ENCODE assay signal across 14 cellular contexts in genomic region chr7:119472398-119473038, GRCh38.
A peak's percentile ranks its signal among the peaks of the same experiment; 100 is the strongest.
DNase-seq lines count a peak whose midpoint lies in the region; FAIRE-seq and TF ChIP-seq lines count a peak whose summit lies in the region.
"Had no signal": no experiment of that assay in that cellular context is flagged by ENCODE, and none has a peak within 500 bp of the region (broad histone marks: within the 10 kb centered on the region; RNA-seq: fewer than 3 reads in every experiment).

No MANE protein-coding gene starts in this region.

- H3K4ac ChIP-seq in H1 (replicated peaks; ENCODE audit: insufficient read length, low read depth, low read length), result no peak overlapping the region

- no peak overlapping the region for H2BK15ac ChIP-seq in H1 (ENCODE audit: low read length)

- H3K27me3 ChIP-seq in H1 (replicated peaks in 1 of 4; ENCODE audit: control insufficient read depth in 3 of 4, extremely low read depth in 1 of 4, insufficient read depth in 3 of 4, low read length in 3 of 4) (no peaks in the 10 kb centered on the region), thyroid gland (no peaks in the 10 kb centered on the region)
- H3K27me3 ChIP-seq: neutrophil had no signal

- peak overlapping the region; percentile 89 for H2AFZ ChIP-seq in H1 (ENCODE audit: low read length)

- no peak overlapping the region for H2BK20ac ChIP-seq in H1 (ENCODE audit: low read length)

- TF ChIP-seq CTCF in H1 (IDR thresholded peaks at IDR 0.05; ENCODE audit: control extremely low read depth in 1 of 3, insufficient read depth in 1 of 3, low read depth in 1 of 3, low read length in 3 of 3) (no peak), thyroid gland (IDR thresholded peaks at IDR 0.05) (no peak)

- POLR2A ChIA-PET in H1 (lab: Charles Lee; ENCODE audit: partially characterized antibody), result no interaction called here

- no peaks in the 10 kb centered on the region for H3K36me3 ChIP-seq in H1 (ENCODE audit: control insufficient read depth in 2 of 4, insufficient read depth in 4 of 4, low read length in 3 of 4)
- H3K36me3 ChIP-seq in thyroid gland, result no peaks in the 10 kb centered on the region
- H3K36me3 ChIP-seq: neutrophil had no signal

- H2BK120ac ChIP-seq in H1 (replicated peaks; ENCODE audit: low read depth, low read length), result no peak overlapping the region

- no peak overlapping the region for H2BK5ac ChIP-seq in H1 (ENCODE audit: low read depth, low read length)

- no peak overlapping the region for H3K14ac ChIP-seq in H1 (ENCODE audit: insufficient read length)

- no peak overlapping the region for H4K91ac ChIP-seq in H1 (replicated peaks; ENCODE audit: insufficient read length, low read length)

- intact Hi-C loops in thyroid gland (cut with DNase I), result no loop called here

- H3K23me2 ChIP-seq in H1 (ENCODE audit: low read depth, low read length), result no peaks in the 10 kb centered on the region

- DNase-seq in NCI-H1092 (lab: John Stamatoyannopoulos, UW) (peak; percentile 25), NCI-H2196 treated with DMSO at 0.1 percent for 48 hours (lab: John Stamatoyannopoulos, UW; ENCODE audit: unreplicated experiment) (peak; percentile 90), H1 (ENCODE audit: low read depth in 1 of 2, low spot score in 2 of 2) (peak in 1 of 2 experiments; percentile 5), thyroid gland (peak; percentile 2 to 11), midbrain (lab: John Stamatoyannopoulos, UW) (no peak), NCI-H1694 treated with DMSO at 0.1 percent for 48 hours (lab: John Stamatoyannopoulos, UW) (no peak), T-helper 9 cell (no peak)
- DNase-seq: activated naive CD4-positive, alpha-beta T cell treated with anti-CD3 and anti-CD28 coated beads, Interleukin-2, amount 50 U/mL, for 16 hours; CD4-positive, CD25-positive, alpha-beta regulatory T cell; NK-92 treated with Interleukin-12 subunit alpha and Interleukin-12 subunit beta, amount 100 ng/mL, for 24 hours had no signal

- H3K4me3 ChIP-seq in H1 (ENCODE audit: extremely low read depth in 1 of 4, insufficient read depth in 2 of 4, low read depth in 3 of 4, low read length in 4 of 4) (no peak overlapping the region), thyroid gland (replicated peaks in 1 of 3) (no peak overlapping the region)
- H3K4me3 ChIP-seq: SK-N-MC had no signal

- TF ChIP-seq RAD21 in H1 (IDR thresholded peaks at IDR 0.05 in 1 of 2, conservative IDR thresholded peaks at IDR 0.05 in 1 of 2; ENCODE audit: low read depth in 2 of 2, low read length in 2 of 2), result no peak

- H2BK12ac ChIP-seq in H1 (ENCODE audit: low read depth, low read length), result no peak overlapping the region

- H3K27ac ChIP-seq in H1 (ENCODE audit: low read depth, low read length) (no peak overlapping the region), thyroid gland (no peak overlapping the region)
- H3K27ac ChIP-seq: KMS-11, neutrophil, SK-N-MC had no signal

- H2AK5ac ChIP-seq in H1 (ENCODE audit: low read depth, low read length), result no peak overlapping the region

- H3K18ac ChIP-seq in H1 (ENCODE audit: extremely low read depth, low read length), result no peak overlapping the region

- no peak overlapping the region for H3K56ac ChIP-seq in H1 (replicated peaks; ENCODE audit: insufficient read length, low read depth, low read length)

- no peak for TF ChIP-seq EP300 in H1 (IDR thresholded peaks at IDR 0.05; ENCODE audit: borderline replicate concordance in 1 of 2, low read depth in 2 of 2, low read length in 2 of 2)

- no peak overlapping the region for H3K23ac ChIP-seq in H1 (ENCODE audit: insufficient read length)

- no peaks in the 10 kb centered on the region for H3K79me1 ChIP-seq in H1 (ENCODE audit: low read depth, low read length)

- H3K4me2 ChIP-seq in H1 (ENCODE audit: insufficient read depth in 1 of 2, low read depth in 2 of 2, low read length in 2 of 2), result no peak overlapping the region
- H3K4me2 ChIP-seq: KMS-11 had no signal

- H4K20me1 ChIP-seq in H1 (replicated peaks in 1 of 2; ENCODE audit: control insufficient read depth in 1 of 2, insufficient read depth in 2 of 2, low read length in 2 of 2), result no peaks in the 10 kb centered on the region

- H3K4me1 ChIP-seq in H1 (replicated peaks in 1 of 4; ENCODE audit: control insufficient read depth in 3 of 4, insufficient read depth in 4 of 4, low read length in 3 of 4), result no peaks in the 10 kb centered on the region
- H3K4me1 ChIP-seq in thyroid gland, result no peaks in the 10 kb centered on the region

- no peaks in the 10 kb centered on the region for H3K79me2 ChIP-seq in H1 (ENCODE audit: control insufficient read depth in 1 of 2, insufficient read depth in 2 of 2, low read length in 2 of 2)

- H4K8ac ChIP-seq in H1 (ENCODE audit: extremely low read depth, insufficient read depth, low read length), result no peak overlapping the region

- CTCF ChIA-PET in H1 (lab: Charles Lee; ENCODE audit: partially characterized antibody), result interaction anchor here (0.6 to 1.1 kb wide), 3 partner anchors 37 to 1083 kb away, joined by 3 read pairs; no protein-coding TSS in a partner anchor

- FAIRE-seq in H1 (lab: Jason Lieb, UNC), result no peak
- FAIRE-seq: endothelial cell of umbilical vein had no signal

- no peak for TF ChIP-seq POLR2A in H1 (IDR thresholded peaks at IDR 0.05; ENCODE audit: control extremely low read depth in 1 of 2, low read depth in 2 of 2, low read length in 2 of 2)
- TF ChIP-seq POLR2A in thyroid gland (IDR thresholded peaks at IDR 0.05), result no peak

- 70% methylated on average over 7 of the region's 7 CpGs; no CpG with 5 or more reads in 1 of the 2 experiments for whole genome bisulfite sequencing in H1 (ENCODE audit: extremely low coverage in 1 of 2, insufficient coverage in 1 of 2, insufficient read length in 1 of 2, insufficient replicate concordance in 2 of 2, low coverage in 1 of 2, low lambda C conversion rate in 2 of 2, missing lambda C conversion rate in 1 of 2), 2 experiments
- 31 to 39% methylated on average over 7 of the region's 7 CpGs for WGBS in thyroid gland, 2 donors

- H3K9ac ChIP-seq in H1 (replicated peaks in 1 of 4; ENCODE audit: extremely low read depth in 1 of 4, low read depth in 3 of 4, low read length in 3 of 4), result no peak overlapping the region
- H3K9ac ChIP-seq: KMS-11 had no signal

- H4K5ac ChIP-seq in H1 (ENCODE audit: insufficient read length, low read depth, low read length), result no peak overlapping the region

- no peaks in the 10 kb centered on the region for H3K9me3 ChIP-seq in H1 (ENCODE audit: insufficient read depth in 2 of 2, low read depth in 1 of 2, low read length in 1 of 2)
- H3K9me3 ChIP-seq in thyroid gland, result no peaks in the 10 kb centered on the region
- H3K9me3 ChIP-seq: neutrophil had no signal

TF ChIP-seq in H1, 55 proteins besides CTCF, POLR2A, EP300 and RAD21:
- TF ChIP-seq JUND (IDR thresholded peaks at IDR 0.05; ENCODE audit: low read length) (no peak), SP4 (IDR thresholded peaks at IDR 0.05; ENCODE audit: low read length) (no peak), TBP (IDR thresholded peaks at IDR 0.05; ENCODE audit: low read depth, low read length) (no peak), POU5F1 (IDR thresholded peaks at IDR 0.05; ENCODE audit: low read depth, low read length) (no peak), ATF2 (IDR thresholded peaks at IDR 0.05; ENCODE audit: low read length) (no peak), YY1 (IDR thresholded peaks at IDR 0.05; ENCODE audit: low read depth, low read length) (0 out of 2 replicates have a peak, but pooled peaks have one; percentile 8), KDM1A (IDR thresholded peaks at IDR 0.05; ENCODE audit: borderline replicate concordance, low read length) (no peak), SIN3A (conservative IDR thresholded peaks at IDR 0.05 in 1 of 2, IDR thresholded peaks at IDR 0.05 in 1 of 2; ENCODE audit: low read depth in 1 of 2, low read length in 2 of 2) (no peak), BCL11A (IDR thresholded peaks at IDR 0.05; ENCODE audit: low read depth in 2 of 2, low read length in 2 of 2) (no peak), SRF (IDR thresholded peaks at IDR 0.05; ENCODE audit: low read depth, low read length) (no peak), CEBPB (IDR thresholded peaks at IDR 0.05; ENCODE audit: low read depth, low read length) (peak; percentile 40; the same call in 1 of the 2 replicates)

Comparison
In these comparisons a context has a peak if more than half of its experiments do, and no peak if none do; other contexts are left out.
1. DNase-seq: peak in NCI-H1092 (single experiment), NCI-H2196 treated with DMSO at 0.1 percent for 48 hours (single experiment) and thyroid gland (2 of 2); none in midbrain (single experiment), NCI-H1694 treated with DMSO at 0.1 percent for 48 hours (single experiment) and T-helper 9 cell (single experiment).